18 cellular contexts compared by ENCODE assay signal in genomic region chr15:50046868-50047267, GRCh38.
DNase-seq lines count a peak whose midpoint lies in the region; ATAC-seq, FAIRE-seq and TF ChIP-seq lines count a peak whose summit lies in the region.
"Had no signal": no experiment of that assay in that cellular context is flagged by ENCODE, and none has a peak within 500 bp of the region (broad histone marks: within the 10 kb centered on the region; RNA-seq: fewer than 3 reads in every experiment).

No MANE protein-coding gene starts in this region.

- WGBS in SK-N-SH (ENCODE audit: low lambda C conversion rate) = 12% methylated on average over 2 of the region's 2 CpGs
- no CpG with 5 or more reads among the region's 2 CpGs for whole genome bisulfite sequencing in trophoblast cell (ENCODE audit: extremely low coverage, insufficient coverage, insufficient read length)

- H2AK5ac ChIP-seq in trophoblast cell (ENCODE audit: low read length) = no peak overlapping the region

- no peak overlapping the region for H4K8ac ChIP-seq in trophoblast cell (ENCODE audit: low read depth, low read length)

- H3K27ac ChIP-seq in SK-N-SH (ENCODE audit: low read depth in 2 of 2, low read length in 1 of 2) (no peak overlapping the region; a peak in 1 of 4 replicates), A673 (ENCODE audit: low read depth, low read length, poor library complexity, severe bottlenecking) (no peak overlapping the region), trophoblast cell (ENCODE audit: low read depth, low read length) (no peak overlapping the region)
- H3K27ac ChIP-seq: neural progenitor cell, right atrium auricular region had no signal

- H2BK5ac ChIP-seq in trophoblast cell (ENCODE audit: low read depth, low read length, poor library complexity) = no peak overlapping the region

- TF ChIP-seq RAD21 in SK-N-SH (IDR thresholded peaks at IDR 0.05; ENCODE audit: low read length) = no peak

- H4K91ac ChIP-seq in trophoblast cell (ENCODE audit: low read depth, low read length) = no peak overlapping the region

- peak; percentile 58 to 88 for ATAC-seq in activated T-cell treated with anti-CD3 and anti-CD28 coated beads, Interleukin-2, amount 50 U/mL, for 72 hours (replicated peaks in 1 of 2)
- peak; percentile 68 for ATAC-seq in stimulated activated naive CD8-positive, alpha-beta T cell treated with anti-CD3 and anti-CD28 coated beads, Interleukin-15, Interleukin-2, amounts not matched to agents 100 U/mL and 50 U/mL, for 24 hours
- ATAC-seq in HG02678 (IDR thresholded peaks at IDR 0.05; ENCODE audit: unreplicated experiment) = no peak
- ATAC-seq: HCT116 had no signal

- H3K4me3 Mint-ChIP-seq in activated T-cell treated with anti-CD3 and anti-CD28 coated beads, Interleukin-2, amount 50 U/mL, for 72 hours = no peak overlapping the region
- H3K4me3 Mint-ChIP-seq: activated CD4-positive, alpha-beta T cell treated with anti-CD3 and anti-CD28 coated beads, Interleukin-2, amount 10 ng/mL, durations not matched to agents 7 days and 5 days; neural progenitor cell had no signal

- H2BK120ac ChIP-seq in trophoblast cell (ENCODE audit: insufficient read depth, low read length, poor library complexity) = no peak overlapping the region

- CTCF ChIA-PET in SK-N-SH (lab: Yijun Ruan, JAX) (interaction anchor here (1.6 to 2.3 kb wide), 3 partner anchors 99 to 811 kb away, joined by 5 to 12 read pairs (median 5); no protein-coding TSS in a partner anchor), A673 (lab: Charles Lee) (no interaction called here)

- H3K4me2 ChIP-seq in SK-N-SH (no peak overlapping the region), trophoblast cell (ENCODE audit: low read length) (no peak overlapping the region)
- H3K4me2 ChIP-seq: neural progenitor cell had no signal

- H4K20me1 ChIP-seq in SK-N-SH (ENCODE audit: insufficient read depth) = no peaks in the 10 kb centered on the region

- peak overlapping the region; percentile 65 for H3K27ac Mint-ChIP-seq in activated T-cell treated with anti-CD3 and anti-CD28 coated beads, Interleukin-2, amount 50 U/mL, for 72 hours
- H3K27ac Mint-ChIP-seq: neural progenitor cell had no signal

- no TSS peak for BruUV-seq in A673 (replicated peaks; lab: Mats Ljungman, UMichigan)

- H3K27me3 Mint-ChIP-seq in activated T-cell treated with anti-CD3 and anti-CD28 coated beads, Interleukin-2, amount 50 U/mL, for 72 hours (ENCODE audit: low read depth) = no peaks in the 10 kb centered on the region

- H2AFZ ChIP-seq in SK-N-SH (ENCODE audit: low read depth) = no peak overlapping the region
- no peak overlapping the region for H2AFZ ChIP-seq in trophoblast cell (ENCODE audit: insufficient read depth, low read length, poor library complexity)
- H2AFZ ChIP-seq: neural progenitor cell had no signal

- no peak overlapping the region for H3K4ac ChIP-seq in trophoblast cell (ENCODE audit: low read depth, low read length)

- H3K4me1 ChIP-seq in SK-N-SH (ENCODE audit: control insufficient read depth in 1 of 2, insufficient read depth in 2 of 2, low read depth in 1 of 2, low read length in 1 of 2) (peaks cover 0 to 2% of the 10 kb centered on the region in 2 experiments; a peak in 2 of 4 replicates), A673 (ENCODE audit: insufficient read depth, low read length, poor library complexity, severe bottlenecking) (no peaks in the 10 kb centered on the region), trophoblast cell (ENCODE audit: control insufficient read depth in 1 of 2, insufficient read depth in 2 of 2, low read length in 2 of 2) (peaks cover 0 to 5% of the 10 kb centered on the region in 2 experiments)
- H3K4me1 ChIP-seq: neural progenitor cell, right atrium auricular region had no signal

- peaks cover 8 to 11% of the 10 kb centered on the region in 2 donors for H3K36me3 Mint-ChIP-seq in activated T-cell treated with anti-CD3 and anti-CD28 coated beads, Interleukin-2, amount 50 U/mL, for 72 hours (ENCODE audit: insufficient read depth in 2 of 2)
- H3K36me3 Mint-ChIP-seq: neural progenitor cell had no signal

- H4K12ac ChIP-seq in trophoblast cell (ENCODE audit: low read depth, low read length) = no peak overlapping the region

- peaks cover 7% of the 10 kb centered on the region; the same call in 1 of the 2 replicates for H3K9me3 ChIP-seq in SK-N-SH
- H3K9me3 ChIP-seq in A673 (ENCODE audit: low read depth, low read length, poor library complexity, severe bottlenecking) = no peaks in the 10 kb centered on the region
- no peaks in the 10 kb centered on the region for H3K9me3 ChIP-seq in trophoblast cell (ENCODE audit: insufficient read depth, low read depth, low read length)

- H3K23ac ChIP-seq in trophoblast cell (ENCODE audit: low read length) = no peak overlapping the region

- H3K36me3 ChIP-seq in SK-N-SH (replicated peaks in 1 of 2; ENCODE audit: control insufficient read depth in 1 of 2, insufficient read depth in 2 of 2, low read length in 1 of 2) = no peaks in the 10 kb centered on the region
- H3K36me3 ChIP-seq in A673 (ENCODE audit: insufficient read depth, low read length, poor library complexity, severe bottlenecking) = no peaks in the 10 kb centered on the region
- no peaks in the 10 kb centered on the region for H3K36me3 ChIP-seq in trophoblast cell (ENCODE audit: control insufficient read depth in 1 of 2, insufficient read depth in 2 of 2, low read length in 2 of 2)
- H3K36me3 ChIP-seq: neural progenitor cell, right atrium auricular region had no signal

- POLR2A ChIA-PET in SK-N-SH (lab: Yijun Ruan, JAX) (no interaction called here), A673 (lab: Charles Lee; ENCODE audit: low non-redundant PET) (no interaction called here)

- no peak overlapping the region for H3K4me3 ChIP-seq in SK-N-SH (ENCODE audit: low read depth in 2 of 2, low read length in 1 of 2)
- H3K4me3 ChIP-seq in A673 (ENCODE audit: low read depth, low read length, poor library complexity, severe bottlenecking) = no peak overlapping the region
- no peak overlapping the region for H3K4me3 ChIP-seq in trophoblast cell (ENCODE audit: low read depth, low read length)
- H3K4me3 ChIP-seq: neural progenitor cell, right atrium auricular region had no signal

- H2BK12ac ChIP-seq in trophoblast cell (ENCODE audit: low read length) = no peak overlapping the region

- H3K79me2 ChIP-seq in SK-N-SH (ENCODE audit: insufficient read depth) = no peaks in the 10 kb centered on the region
- no peaks in the 10 kb centered on the region for H3K79me2 ChIP-seq in trophoblast cell (ENCODE audit: control insufficient read depth, insufficient read depth, low read length, poor library complexity)

- no peak overlapping the region for H3K9ac ChIP-seq in SK-N-SH
- H3K9ac ChIP-seq in trophoblast cell (ENCODE audit: low read length) = no peak overlapping the region
- H3K9ac ChIP-seq: neural progenitor cell had no signal

- no peak for TF ChIP-seq CTCF in SK-N-SH (IDR thresholded peaks at IDR 0.05)
- TF ChIP-seq CTCF in A673 (conservative IDR thresholded peaks at IDR 0.05; ENCODE audit: low read depth, low read length) = no peak

- no peak for DNase-seq in activated T-cell treated with anti-CD3 and anti-CD28 coated beads, Interleukin-2, amount 50 U/mL, for 72 hours
- DNase-seq in activated T-cell treated with anti-CD3 and anti-CD28 coated beads for 4 hours = no peak
- peak; percentile 33 for DNase-seq in SK-N-SH
- no peak for DNase-seq in stimulated activated naive CD8-positive, alpha-beta T cell treated with anti-CD3 and anti-CD28 coated beads, Interleukin-15, Interleukin-2, amounts not matched to agents 100 U/mL and 50 U/mL, for 24 hours
- no peak for DNase-seq in A673 (ENCODE audit: low spot score)
- DNase-seq in trophoblast cell = no peak
- DNase-seq: activated CD4-positive, alpha-beta T cell treated with anti-CD3 and anti-CD28 coated beads, Interleukin-2, amount 10 ng/mL, durations not matched to agents 7 days and 5 days; aorta; cortex of kidney; mesendoderm; NCI-H1694; SIG-M5 had no signal

- no peaks in the 10 kb centered on the region for H3F3A ChIP-seq in SK-N-SH (replicated peaks; ENCODE audit: insufficient read depth)

- H3K27me3 ChIP-seq in SK-N-SH (ENCODE audit: insufficient read depth) (no peaks in the 10 kb centered on the region), A673 (replicated peaks; ENCODE audit: insufficient read depth, low read depth, low read length, poor library complexity) (no peaks in the 10 kb centered on the region), trophoblast cell (ENCODE audit: insufficient read depth, low read length) (no peaks in the 10 kb centered on the region)
- H3K27me3 ChIP-seq: neural progenitor cell, right atrium auricular region had no signal

- intact Hi-C loops in A673 (cut with micrococcal nuclease; ENCODE audit: unreplicated experiment) = no loop called here

- no peaks in the 10 kb centered on the region for H3K9me2 ChIP-seq in SK-N-SH

- H3K18ac ChIP-seq in trophoblast cell (ENCODE audit: low read length) = no peak overlapping the region

- peak in 1 of 2 experiments; percentile 19; a peak in 1 of 4 replicates for TF ChIP-seq EP300 in SK-N-SH (IDR thresholded peaks at IDR 0.05; ENCODE audit: borderline replicate concordance in 1 of 2, low read depth in 1 of 2, low read length in 1 of 2)

- no peak overlapping the region for H3K14ac ChIP-seq in trophoblast cell (ENCODE audit: low read length)

- peaks cover 9% of the 10 kb centered on the region for H3K79me1 ChIP-seq in trophoblast cell (ENCODE audit: low read length)

- FAIRE-seq in endometrium (lab: Jason Lieb, UNC) = peak; percentile 93
- FAIRE-seq: islet of Langerhans had no signal

- peaks cover 8 to 9% of the 10 kb centered on the region in 2 donors for H3K9me3 Mint-ChIP-seq in activated T-cell treated with anti-CD3 and anti-CD28 coated beads, Interleukin-2, amount 50 U/mL, for 72 hours

- H3K4me1 Mint-ChIP-seq in activated T-cell treated with anti-CD3 and anti-CD28 coated beads, Interleukin-2, amount 50 U/mL, for 72 hours (ENCODE audit: low read depth) = peaks cover 16% of the 10 kb centered on the region
- H3K4me1 Mint-ChIP-seq: neural progenitor cell had no signal
